Comparison of ENCODE assay signal across 1 cellular context in genomic region chr10:24465124-24465874, GRCh38.
TF ChIP-seq lines count a peak whose summit lies in the region.

No MANE protein-coding gene starts in this region.

TF ChIP-seq in IMR-90, 13 proteins besides CTCF, POLR2A, EP300 and RAD21 (continued from another document):
- TF ChIP-seq RCOR1 (IDR thresholded peaks at IDR 0.05; ENCODE audit: insufficient replicate concordance, low read length): no peak
- TF ChIP-seq USF2 (IDR thresholded peaks at IDR 0.05; ENCODE audit: low read depth, low read length): peak; percentile 88
- peak; percentile 32; the same call in 1 of the 2 replicates for TF ChIP-seq FOS (IDR thresholded peaks at IDR 0.05; ENCODE audit: low read depth, low read length)
- 0 out of 2 replicates have a peak, but pooled peaks have one; percentile 19 for TF ChIP-seq MAFK (IDR thresholded peaks at IDR 0.05; ENCODE audit: low read depth, low read length)
